ENCODE assay signal across 1 cellular context in genomic region chr2:9192712-9193111, GRCh38.
TF ChIP-seq lines count a peak whose summit lies in the region.

No MANE protein-coding gene starts in this region.

TF ChIP-seq in IMR-90, 13 proteins besides CTCF, POLR2A, EP300 and RAD21:
- no peak for TF ChIP-seq NFE2L2 (IDR thresholded peaks at IDR 0.05; ENCODE audit: low read depth, low read length)
- no peak for TF ChIP-seq MXI1 (IDR thresholded peaks at IDR 0.05; ENCODE audit: borderline replicate concordance, low read depth, low read length)
- no peak for TF ChIP-seq MAFK (IDR thresholded peaks at IDR 0.05; ENCODE audit: low read depth, low read length)
- TF ChIP-seq ELK1 (IDR thresholded peaks at IDR 0.05; ENCODE audit: borderline replicate concordance, low read depth, low read length), result no peak
- TF ChIP-seq RFX5 (IDR thresholded peaks at IDR 0.05; ENCODE audit: low read depth, low read length), result no peak
